In the genomic region with DNA sequence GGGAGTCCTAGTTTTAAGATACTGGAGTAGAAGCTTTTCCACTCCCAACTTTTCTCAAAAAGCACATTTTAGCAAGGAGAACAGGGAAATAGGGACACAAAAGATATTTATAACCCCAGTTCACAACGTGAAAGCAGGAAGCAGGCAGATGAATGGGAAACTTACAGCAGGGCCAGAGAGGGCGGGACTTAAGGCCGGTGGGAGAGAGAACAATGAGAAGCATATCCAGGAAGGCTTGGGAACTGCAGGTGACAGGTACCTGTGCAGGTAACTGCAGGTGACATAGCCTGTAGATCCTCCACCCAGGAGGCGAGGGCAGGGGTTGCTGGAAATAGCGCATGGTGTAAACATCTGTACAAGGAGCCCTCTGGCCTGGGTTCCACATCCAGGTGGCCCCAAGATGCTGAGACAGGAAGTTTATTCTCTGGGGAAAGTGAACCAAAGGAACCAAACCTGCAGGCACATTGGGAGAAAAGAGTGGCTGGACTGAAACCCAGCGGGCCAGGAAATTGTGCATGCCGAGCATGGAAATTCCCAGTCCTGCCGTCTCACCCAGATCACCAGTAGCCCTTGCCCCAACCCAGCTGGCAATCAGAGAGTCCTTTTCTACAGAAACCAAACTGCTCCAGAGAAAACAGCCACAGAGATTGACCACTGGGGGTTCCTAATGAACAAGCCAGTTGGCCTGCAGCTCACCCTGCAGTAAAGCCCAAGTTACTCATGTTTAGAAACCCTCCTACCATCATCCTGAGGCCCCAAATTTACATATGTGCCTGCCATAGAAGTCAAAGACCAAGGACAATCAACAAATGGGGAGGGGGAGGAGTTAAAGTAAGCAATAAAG, we compare ENCODE assay signal across 8 cellular contexts. TPM values are rescaled to one million over a fixed set of nuclear protein-coding genes. Genes with fewer than 3 reads are reported as not detected.
A peak's percentile ranks its signal among the peaks of the same experiment; 100 is the strongest.
DNase-seq lines count a peak whose midpoint lies in the region; ATAC-seq, FAIRE-seq and TF ChIP-seq lines count a peak whose summit lies in the region.
"Had no signal": no experiment of that assay in that cellular context is flagged by ENCODE, and none has a peak within 500 bp of the region (broad histone marks: within the 10 kb centered on the region; RNA-seq: fewer than 3 reads in every experiment).

No MANE protein-coding gene starts in this region.

- FAIRE-seq in GM12892 (lab: Jason Lieb, UNC): peak; percentile 46

- in situ Hi-C loops in brain microvascular endothelial cell (cut with HindIII; ENCODE audit: low pct_ligation_motif_present, low sequenced_read_pairs): no loop called here

- peak overlapping the region; percentile 29 for H3K27ac ChIP-seq in brain microvascular endothelial cell

- ATAC-seq in HG03565 (IDR thresholded peaks at IDR 0.05; ENCODE audit: unreplicated experiment) (no peak), GM21526 (IDR thresholded peaks at IDR 0.05; ENCODE audit: low FRiP score, unreplicated experiment) (no peak)
- ATAC-seq in activated naive CD4-positive, alpha-beta T cell treated with anti-CD3 and anti-CD28 coated beads, Interleukin-2, amount 50 U/mL, for 72 hours: no peak

- TF ChIP-seq POLR2A in GM12892 (IDR thresholded peaks at IDR 0.05; ENCODE audit: low read depth, low read length): no peak

- H3K9me3 Mint-ChIP-seq in activated naive CD4-positive, alpha-beta T cell treated with anti-CD3 and anti-CD28 coated beads, Interleukin-2, amount 50 U/mL, for 72 hours: peaks cover 6 to 14% of the 10 kb centered on the region in 2 donors

- no peaks in the 10 kb centered on the region for H3K27me3 ChIP-seq in brain microvascular endothelial cell (replicated peaks)

- no peak overlapping the region for H3K4me3 ChIP-seq in brain microvascular endothelial cell (ENCODE audit: low read depth, low read length)

- H3K36me3 Mint-ChIP-seq in activated naive CD4-positive, alpha-beta T cell treated with anti-CD3 and anti-CD28 coated beads, Interleukin-2, amount 50 U/mL, for 72 hours: peaks cover 5 to 27% of the 10 kb centered on the region in 2 donors

- DNase-seq in GM12892 (ENCODE audit: insufficient read length): no peak
- peak; percentile 78 for DNase-seq in NCI-H2029 treated with DMSO at 0.1 percent for 48 hours (lab: John Stamatoyannopoulos, UW)
- DNase-seq in brain microvascular endothelial cell: peak; percentile 54
- DNase-seq in renal cortical epithelial cell (ENCODE audit: low read depth): peak; percentile 38
- no peak for DNase-seq in activated naive CD4-positive, alpha-beta T cell treated with anti-CD3 and anti-CD28 coated beads, Interleukin-2, amount 50 U/mL, for 72 hours (ENCODE audit: low spot score in 2 of 2)

- peak overlapping the region in 1 of 2 donors; percentile 39 for H3K27ac Mint-ChIP-seq in activated naive CD4-positive, alpha-beta T cell treated with anti-CD3 and anti-CD28 coated beads, Interleukin-2, amount 50 U/mL, for 72 hours

- TF ChIP-seq CTCF in brain microvascular endothelial cell (IDR thresholded peaks at IDR 0.05; ENCODE audit: low read depth, low read length, missing control alignments): peak; percentile 59

- no peaks in the 10 kb centered on the region for H3K36me3 ChIP-seq in brain microvascular endothelial cell (replicated peaks)

RNA-seq across cellular contexts. Expression of gene COL6A3, which starts 24.3 kb away (rescaled TPM):
- 0.06 TPM for polyA plus RNA-seq in GM12892 (2012; ENCODE audit: missing spikeins)
- 2.5 and 3.6 TPM in 2 replicates for total RNA-seq in renal cortical epithelial cell
- total RNA-seq in activated naive CD4-positive, alpha-beta T cell treated with anti-CD3 and anti-CD28 coated beads, Interleukin-2, amount 50 U/mL, for 72 hours: 10 to 100 TPM; 13.6 to 31.6 TPM

RNA-seq across cellular contexts. Expression of gene MLPH, which starts 48.7 kb away (rescaled TPM):
- polyA plus RNA-seq in GM12892 (2012; ENCODE audit: missing spikeins): not detected
- total RNA-seq in renal cortical epithelial cell: 17.7 and 24.6 TPM in 2 replicates
- total RNA-seq in activated naive CD4-positive, alpha-beta T cell treated with anti-CD3 and anti-CD28 coated beads, Interleukin-2, amount 50 U/mL, for 72 hours: not detected
- total RNA-seq: mononuclear cell had no signal

Comparison
In these comparisons a context has a peak if more than half of its experiments do, and no peak if none do; other contexts are left out.
1. DNase-seq: peak in NCI-H2029 treated with DMSO at 0.1 percent for 48 hours (single experiment), brain microvascular endothelial cell (single experiment) and renal cortical epithelial cell (single experiment); none in GM12892 (single experiment) and activated naive CD4-positive, alpha-beta T cell treated with anti-CD3 and anti-CD28 coated beads, Interleukin-2, amount 50 U/mL, for 72 hours (0 of 2).
2. RNA of gene MLPH, which starts 48.7 kb away (total RNA-seq): 17.7 to 24.6 TPM in renal cortical epithelial cell; not detected in activated naive CD4-positive, alpha-beta T cell treated with anti-CD3 and anti-CD28 coated beads, Interleukin-2, amount 50 U/mL, for 72 hours; every median in the first group is over 10 times any median in the second.